ENCODE assay signal across 10 cellular contexts in genomic region chr15:62444104-62445027, GRCh38. TPM values are rescaled to one million over a fixed set of nuclear protein-coding genes. Genes with fewer than 3 reads are reported as not detected.
DNase-seq lines count a peak whose midpoint lies in the region; ATAC-seq and TF ChIP-seq lines count a peak whose summit lies in the region.
"Had no signal": no experiment of that assay in that cellular context is flagged by ENCODE, and none has a peak within 500 bp of the region (broad histone marks: within the 10 kb centered on the region; RNA-seq: fewer than 3 reads in every experiment).

No MANE protein-coding gene starts in this region.

- no peaks in the 10 kb centered on the region for H3K36me3 Mint-ChIP-seq in naive thymus-derived CD8-positive, alpha-beta T cell
- H3K36me3 Mint-ChIP-seq: activated naive CD8-positive, alpha-beta T cell treated with anti-CD3 and anti-CD28 coated beads, Interleukin-2, amount 10 ng/mL, durations not matched to agents 7 days and 5 days had no signal

- H3K4me1 Mint-ChIP-seq in naive thymus-derived CD8-positive, alpha-beta T cell: peaks cover 0 to 2% (median 0%) of the 10 kb centered on the region in 4 donors
- H3K4me1 Mint-ChIP-seq: activated naive CD8-positive, alpha-beta T cell treated with anti-CD3 and anti-CD28 coated beads, Interleukin-2, amount 10 ng/mL, durations not matched to agents 7 days and 5 days had no signal

- peaks cover 0 to 1% (median 0%) of the 10 kb centered on the region in 9 donors for H3K9me3 Mint-ChIP-seq in naive thymus-derived CD8-positive, alpha-beta T cell
- H3K9me3 Mint-ChIP-seq: activated naive CD8-positive, alpha-beta T cell treated with anti-CD3 and anti-CD28 coated beads, Interleukin-2, amount 10 ng/mL, durations not matched to agents 7 days and 5 days had no signal

- H3K36me3 ChIP-seq in RWPE2 (ENCODE audit: low read depth) (no peaks in the 10 kb centered on the region), colonic mucosa (no peaks in the 10 kb centered on the region), H7 (replicated peaks; ENCODE audit: control insufficient read depth, insufficient read depth, low read length) (no peaks in the 10 kb centered on the region)
- H3K36me3 ChIP-seq: neutrophil had no signal

- H3K27ac Mint-ChIP-seq in naive thymus-derived CD8-positive, alpha-beta T cell: peak overlapping the region in 1 of 10 donors; percentile 32
- H3K27ac Mint-ChIP-seq: activated naive CD8-positive, alpha-beta T cell treated with anti-CD3 and anti-CD28 coated beads, Interleukin-2, amount 10 ng/mL, durations not matched to agents 7 days and 5 days had no signal

- no peaks in the 10 kb centered on the region for H3K9me3 ChIP-seq in RWPE2 (ENCODE audit: severe bottlenecking)
- H3K9me3 ChIP-seq in colonic mucosa: no peaks in the 10 kb centered on the region
- H3K9me3 ChIP-seq: neutrophil had no signal

- H3K4me3 ChIP-seq in RWPE2 (ENCODE audit: severe bottlenecking) (no peak overlapping the region), fibroblast of the aortic adventitia (ENCODE audit: low read depth, low read length) (no peak overlapping the region), skeletal muscle cell (ENCODE audit: low read depth, low read length) (no peak overlapping the region), colonic mucosa (no peak overlapping the region), H7 (ENCODE audit: insufficient read depth, low read depth, low read length) (no peak overlapping the region)

- DNase-seq in GM04503 (ENCODE audit: low read depth) (peak; percentile 96), RWPE2 (ENCODE audit: low spot score) (peak; percentile 90), fibroblast of the aortic adventitia (ENCODE audit: low read depth) (peak; percentile 98), skeletal muscle cell (ENCODE audit: low read depth) (peak; percentile 81), colonic mucosa (no peak), H7 (no peak)
- DNase-seq in naive thymus-derived CD8-positive, alpha-beta T cell: no peak
- DNase-seq: activated naive CD8-positive, alpha-beta T cell treated with anti-CD3 and anti-CD28 coated beads, Interleukin-2, amount 10 ng/mL, durations not matched to agents 7 days and 5 days had no signal

- H3K27me3 ChIP-seq in RWPE2 (ENCODE audit: insufficient read depth, poor library complexity, severe bottlenecking) (no peaks in the 10 kb centered on the region), colonic mucosa (no peaks in the 10 kb centered on the region), H7 (ENCODE audit: control insufficient read depth, insufficient read depth, low read length) (no peaks in the 10 kb centered on the region)
- H3K27me3 ChIP-seq: neutrophil had no signal

- H3K27ac ChIP-seq in RWPE2 (ENCODE audit: poor library complexity, severe bottlenecking) (peak overlapping the region; percentile 20), colonic mucosa (no peak overlapping the region)
- H3K27ac ChIP-seq: neutrophil had no signal

- peak; percentile 98 for ATAC-seq in RWPE2 (ENCODE audit: low read depth)
- ATAC-seq in GM18505 (IDR thresholded peaks at IDR 0.05; ENCODE audit: unreplicated experiment): no peak
- no peak for ATAC-seq in naive thymus-derived CD8-positive, alpha-beta T cell

- no peak overlapping the region for H3K9ac ChIP-seq in colonic mucosa (ENCODE audit: low read depth in 2 of 2, low read length in 2 of 2)

- POLR2A ChIA-PET in naive thymus-derived CD8-positive, alpha-beta T cell (lab: Charles Lee): no interaction called here

- peaks cover 16% of the 10 kb centered on the region for H3K4me1 ChIP-seq in RWPE2 (ENCODE audit: insufficient read depth, poor library complexity, severe bottlenecking)
- no peaks in the 10 kb centered on the region for H3K4me1 ChIP-seq in colonic mucosa

- TF ChIP-seq POLR2A in GM18505 (IDR thresholded peaks at IDR 0.05; ENCODE audit: borderline replicate concordance, extremely low read depth, insufficient read depth, insufficient read length): no peak

- intact Hi-C loops in colonic mucosa (cut with DNase I): no loop called here

- H3K27me3 Mint-ChIP-seq in naive thymus-derived CD8-positive, alpha-beta T cell: no peaks in the 10 kb centered on the region
- H3K27me3 Mint-ChIP-seq: activated naive CD8-positive, alpha-beta T cell treated with anti-CD3 and anti-CD28 coated beads, Interleukin-2, amount 10 ng/mL, durations not matched to agents 7 days and 5 days had no signal

- no peak for TF ChIP-seq CTCF in RWPE2 (IDR thresholded peaks at IDR 0.05; ENCODE audit: poor library complexity, severe bottlenecking)
- TF ChIP-seq CTCF in fibroblast of the aortic adventitia (IDR thresholded peaks at IDR 0.05; ENCODE audit: insufficient read depth, low read length): no peak
- TF ChIP-seq CTCF in colonic mucosa (IDR thresholded peaks at IDR 0.05): no peak

- H3K4me3 Mint-ChIP-seq in naive thymus-derived CD8-positive, alpha-beta T cell: no peak overlapping the region
- H3K4me3 Mint-ChIP-seq: activated naive CD8-positive, alpha-beta T cell treated with anti-CD3 and anti-CD28 coated beads, Interleukin-2, amount 10 ng/mL, durations not matched to agents 7 days and 5 days had no signal

RNA-seq across cellular contexts. Expression of gene TLN2, which starts 54.0 kb away (rescaled TPM):
- total RNA-seq in fibroblast of the aortic adventitia (ENCODE audit: low replicate concordance) (33.7 and 40.6 TPM in 2 replicates), colonic mucosa (10 to 100 TPM; 34.7 to 71.6 TPM)
- 1 to 10 TPM; 1.1 to 1.3 TPM for total RNA-seq in naive thymus-derived CD8-positive, alpha-beta T cell
- under 1 TPM in 2 of 3 donors, not detected in 1; 0.15 to 0.22 TPM for polyA plus RNA-seq in naive thymus-derived CD8-positive, alpha-beta T cell
- total RNA-seq in H7 (2014; rRNA removed; shearing (Covaris generic)): 18.1 and 18.4 TPM in 2 replicates

Comparison
In these comparisons a context has a peak if more than half of its experiments do, and no peak if none do; other contexts are left out.
1. DNase-seq: peak in GM04503 (single experiment), RWPE2 (single experiment), fibroblast of the aortic adventitia (single experiment) and skeletal muscle cell (single experiment); none in naive thymus-derived CD8-positive, alpha-beta T cell (0 of 10), colonic mucosa (single experiment) and H7 (single experiment).